Comparison of ENCODE assay signal across 12 cellular contexts in the genomic region with DNA sequence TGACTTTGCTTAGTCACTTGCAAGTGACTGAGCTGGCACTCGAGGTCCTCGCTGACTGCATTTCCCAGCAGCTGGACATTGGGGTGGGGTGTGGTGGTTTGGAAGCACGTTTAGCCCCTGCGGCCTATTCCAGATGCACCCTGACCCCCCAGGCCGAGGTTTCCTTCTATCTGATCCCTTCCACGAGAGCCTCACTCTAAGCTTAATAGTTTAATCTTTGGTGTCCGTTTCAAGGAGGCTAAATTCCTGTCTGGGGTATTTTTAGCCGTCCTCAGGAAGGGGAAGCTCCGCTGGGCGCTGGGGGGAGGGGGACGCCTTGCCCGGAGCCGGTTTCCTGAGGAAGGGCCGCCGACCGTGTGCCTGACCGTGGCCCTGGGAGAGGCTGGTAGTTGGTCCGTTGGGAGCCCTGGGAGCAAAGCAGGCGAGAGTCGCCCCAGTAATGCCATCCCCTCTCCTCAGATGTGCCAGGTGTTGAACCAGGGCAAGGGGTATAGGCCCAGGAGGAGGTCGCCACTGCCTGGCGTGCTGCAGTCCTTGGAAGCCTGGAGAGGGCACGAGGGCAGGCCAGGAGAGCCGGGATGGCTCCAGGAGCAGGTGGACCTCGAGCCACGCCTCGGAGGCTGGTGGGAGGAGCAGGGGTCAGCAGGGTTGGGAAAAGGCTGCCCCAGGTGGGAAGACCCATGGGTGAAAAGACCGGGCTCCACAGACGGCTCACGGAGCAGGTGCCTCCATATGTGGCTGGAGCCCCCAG. TPM values are rescaled to one million over a fixed set of nuclear protein-coding genes. Genes with fewer than 3 reads are reported as not detected.
DNase-seq lines count a peak whose midpoint lies in the region; ATAC-seq and TF ChIP-seq lines count a peak whose summit lies in the region.
"Had no signal": no experiment of that assay in that cellular context is flagged by ENCODE, and none has a peak within 500 bp of the region (broad histone marks: within the 10 kb centered on the region; RNA-seq: fewer than 3 reads in every experiment).

No MANE protein-coding gene starts in this region.

- H3K4me1 ChIP-seq in adrenal gland (replicated peaks in 1 of 2) (peaks cover 13 to 37% of the 10 kb centered on the region in 2 donors), skeletal muscle tissue (ENCODE audit: control insufficient read depth in 3 of 3, insufficient read depth in 3 of 3, low read length in 3 of 3) (peaks cover 42 to 53% (median 48%) of the 10 kb centered on the region in 3 donors)

- H3K27ac ChIP-seq in adrenal gland (peak overlapping the region in 4 of 5 donors; percentile 48 to 90 (median 65)), skeletal muscle tissue (ENCODE audit: low read depth, low read length) (peak overlapping the region; percentile 76)

- H3K9ac ChIP-seq in skeletal muscle tissue (ENCODE audit: low read depth in 1 of 3, low read length in 3 of 3): peak overlapping the region; percentile 24 to 75 (median 47)

- H3K9me3 ChIP-seq in adrenal gland (replicated peaks in 1 of 3) (no peaks in the 10 kb centered on the region), skeletal muscle tissue (ENCODE audit: control insufficient read depth in 3 of 3, low read length in 3 of 3) (no peaks in the 10 kb centered on the region)

- H3K27me3 ChIP-seq in adrenal gland: no peaks in the 10 kb centered on the region
- no peaks in the 10 kb centered on the region for H3K27me3 ChIP-seq in skeletal muscle tissue (ENCODE audit: control insufficient read depth in 3 of 3, insufficient read depth in 3 of 3, low read length in 3 of 3)

- no peak for TF ChIP-seq POLR2A in adrenal gland (IDR thresholded peaks at IDR 0.05)

- no peak overlapping the region for H3K4me3 ChIP-seq in adrenal gland
- H3K4me3 ChIP-seq in skeletal muscle tissue (ENCODE audit: low read length in 3 of 3): peak overlapping the region; percentile 4 to 58 (median 23)

- DNase-seq in GDM1 (lab: John Stamatoyannopoulos, UW) (peak; percentile 52), adrenal gland (peak; percentile 55 to 79 (median 64)), iPS-NIHi11 (ENCODE audit: low spot score) (peak; percentile 48), NCI-H1048 (lab: John Stamatoyannopoulos, UW) (no peak), iPS-NIHi7 (ENCODE audit: extremely low spot score) (no peak), NCI-H1417 (lab: John Stamatoyannopoulos, UW) (no peak)
- DNase-seq: activated naive CD8-positive, alpha-beta T cell treated with anti-CD3 and anti-CD28 coated beads, Interleukin-2, amount 10 ng/mL, durations not matched to agents 7 days and 5 days; CD8-positive, alpha-beta T cell; foreskin fibroblast; NCI-H524 treated with DMSO at 0.1 percent for 48 hours had no signal

- no peak for ATAC-seq in HG02642 (IDR thresholded peaks at IDR 0.05; ENCODE audit: poor library complexity, unreplicated experiment)
- ATAC-seq: CD8-positive, alpha-beta T cell had no signal

- H3K36me3 ChIP-seq in adrenal gland (replicated peaks in 1 of 2) (peaks cover 0 to 6% of the 10 kb centered on the region in 2 donors), skeletal muscle tissue (ENCODE audit: control insufficient read depth in 3 of 3, insufficient read depth in 3 of 3, low read length in 3 of 3) (peaks cover 7 to 12% (median 8%) of the 10 kb centered on the region in 3 donors)

- WGBS in adrenal gland, 4 donors: 50 to 67% (median 56%) methylated on average over 21 to 30 of the region's 30 CpGs

- TF ChIP-seq CTCF in adrenal gland (IDR thresholded peaks at IDR 0.05): no peak

- intact Hi-C loops in adrenal gland (cut with DNase I): no loop called here

RNA-seq across cellular contexts. Expression of gene IDH2, which starts 37.2 kb away (rescaled TPM):
- total RNA-seq in adrenal gland: 10 to 100 TPM; 15.8 to 26.1 (median 20.5) TPM
- 10 to 100 TPM; 10.3 to 16.6 (median 13.5) TPM for polyA plus RNA-seq in adrenal gland
- 185 TPM for total RNA-seq in skeletal muscle tissue

Comparison
In these comparisons a context has a peak if more than half of its experiments do, and no peak if none do; other contexts are left out.
1. DNase-seq: peak in GDM1 (single experiment), adrenal gland (7 of 7) and iPS-NIHi11 (single experiment); none in NCI-H1048 (single experiment), iPS-NIHi7 (single experiment) and NCI-H1417 (0 of 3).
2. H3K4me3 ChIP-seq: peak in skeletal muscle tissue (3 of 3); none in adrenal gland (0 of 4).